ENCODE assay signal across 22 cellular contexts in the genomic region with DNA sequence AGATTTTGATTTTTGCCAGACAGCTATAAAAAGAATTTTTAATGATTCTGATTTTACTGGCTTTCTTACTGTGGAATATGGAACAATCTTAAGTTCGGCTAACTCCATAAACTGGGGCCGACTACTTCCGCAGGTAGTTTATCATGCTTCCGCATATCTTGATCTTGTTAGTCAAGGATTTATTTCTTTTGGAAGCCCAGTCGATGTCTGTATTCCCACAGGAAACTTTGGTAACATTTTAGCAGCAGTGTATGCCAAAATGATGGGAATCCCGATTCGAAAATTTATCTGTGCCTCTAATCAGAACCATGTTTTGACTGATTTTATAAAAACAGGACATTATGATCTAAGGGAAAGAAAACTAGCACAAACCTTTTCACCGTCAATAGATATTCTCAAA. TPM values are rescaled to one million over a fixed set of nuclear protein-coding genes. Genes with fewer than 3 reads are reported as not detected.
DNase-seq lines count a peak whose midpoint lies in the region; ATAC-seq and TF ChIP-seq lines count a peak whose summit lies in the region.
"Had no signal": no experiment of that assay in that cellular context is flagged by ENCODE, and none has a peak within 500 bp of the region (broad histone marks: within the 10 kb centered on the region; RNA-seq: fewer than 3 reads in every experiment).

No MANE protein-coding gene starts in this region.

- no peak overlapping the region for H3K27ac Mint-ChIP-seq in Caco-2 (ENCODE audit: unreplicated experiment)
- H3K27ac Mint-ChIP-seq: CD4-positive, CD25-positive, alpha-beta regulatory T cell had no signal

- no peaks in the 10 kb centered on the region for H3K27me3 ChIP-seq in Caco-2 (replicated peaks; ENCODE audit: control insufficient read depth, insufficient read depth, low read length)
- no peaks in the 10 kb centered on the region for H3K27me3 ChIP-seq in osteoblast (ENCODE audit: insufficient read depth, low read length)
- H3K27me3 ChIP-seq: BLaER1, MG63, SJSA1 had no signal

- H3K36me3 ChIP-seq in Caco-2 (ENCODE audit: control insufficient read depth, insufficient read depth, low read length), result no peaks in the 10 kb centered on the region
- H3K36me3 ChIP-seq in osteoblast (ENCODE audit: insufficient read depth, low read length), result no peaks in the 10 kb centered on the region
- H3K36me3 ChIP-seq: BLaER1, MG63, SJSA1 had no signal

- no peaks in the 10 kb centered on the region for H3K4me1 ChIP-seq in Caco-2
- H3K4me1 ChIP-seq in osteoblast (ENCODE audit: insufficient read depth, low read length), result peaks cover 15% of the 10 kb centered on the region
- H3K4me1 ChIP-seq: BLaER1, SJSA1 had no signal

- no peaks in the 10 kb centered on the region for H4K20me1 ChIP-seq in osteoblast (ENCODE audit: insufficient read depth, low read length)
- H4K20me1 ChIP-seq: BLaER1 had no signal

- H3K4me1 Mint-ChIP-seq in Caco-2 (ENCODE audit: low read depth, unreplicated experiment), result no peaks in the 10 kb centered on the region

- no peak overlapping the region for H3K27ac ChIP-seq in osteoblast (ENCODE audit: low read depth, low read length)
- H3K27ac ChIP-seq: BLaER1, SJSA1 had no signal

- H3K9me3 Mint-ChIP-seq in Caco-2 (ENCODE audit: unreplicated experiment), result no peaks in the 10 kb centered on the region
- H3K9me3 Mint-ChIP-seq: CD4-positive, CD25-positive, alpha-beta regulatory T cell had no signal

- POLR2A ChIA-PET in Caco-2 (lab: Charles Lee), result no interaction called here

- no peaks in the 10 kb centered on the region for H3K27me3 Mint-ChIP-seq in Caco-2 (ENCODE audit: insufficient read depth, unreplicated experiment)
- H3K27me3 Mint-ChIP-seq: CD4-positive, CD25-positive, alpha-beta regulatory T cell had no signal

- TSS peak; percentile 8 for BruUV-seq in Caco-2 (replicated peaks; lab: Mats Ljungman, UMichigan)

- H3K4me3 Mint-ChIP-seq in Caco-2 (ENCODE audit: unreplicated experiment), result no peak overlapping the region
- H3K4me3 Mint-ChIP-seq: CD4-positive, CD25-positive, alpha-beta regulatory T cell had no signal

- ATAC-seq in GM21367 (IDR thresholded peaks at IDR 0.05; ENCODE audit: unreplicated experiment), result no peak
- ATAC-seq in HG03520 (IDR thresholded peaks at IDR 0.05; ENCODE audit: unreplicated experiment), result no peak
- ATAC-seq: K562 had no signal

- no peak for TF ChIP-seq CTCF in AG09309 (IDR thresholded peaks at IDR 0.05; ENCODE audit: control insufficient read depth, insufficient read depth, low read depth, low read length, missing control alignments)
- TF ChIP-seq CTCF in Caco-2 (IDR thresholded peaks at IDR 0.05; ENCODE audit: insufficient read depth in 1 of 2, low read depth in 1 of 2, low read length in 1 of 2, severe bottlenecking in 1 of 2, unreplicated experiment in 1 of 2), result no peak
- TF ChIP-seq CTCF in osteoblast (IDR thresholded peaks at IDR 0.05; ENCODE audit: extremely low read depth, low read depth, low read length), result no peak

- H3K4me3 ChIP-seq in AG09309 (ENCODE audit: control insufficient read depth, low read depth, low read length) (no peak overlapping the region), Caco-2 (ENCODE audit: low read depth, low read length) (no peak overlapping the region), osteoblast (ENCODE audit: insufficient read depth, low read length) (no peak overlapping the region)
- H3K4me3 ChIP-seq: BLaER1, K562, MG63, SJSA1 had no signal

- intact Hi-C loops in Caco-2 (cut with micrococcal nuclease; ENCODE audit: unreplicated experiment), result no loop called here

- no peaks in the 10 kb centered on the region for H3K9me3 ChIP-seq in Caco-2
- H3K9me3 ChIP-seq in osteoblast (ENCODE audit: low read depth, low read length), result no peaks in the 10 kb centered on the region
- H3K9me3 ChIP-seq: BLaER1, MG63, SJSA1 had no signal

- H3K79me2 ChIP-seq in osteoblast (ENCODE audit: insufficient read depth, low read length), result no peaks in the 10 kb centered on the region

- no peaks in the 10 kb centered on the region for H3K36me3 Mint-ChIP-seq in Caco-2 (ENCODE audit: insufficient read depth, unreplicated experiment)

- peak overlapping the region; percentile 25 for H3K4me2 ChIP-seq in osteoblast (ENCODE audit: insufficient read depth, low read length)
- H3K4me2 ChIP-seq: BLaER1 had no signal

- no peak overlapping the region for H2AFZ ChIP-seq in osteoblast (ENCODE audit: low read length)

- DNase-seq in AG09309 (ENCODE audit: low read depth) (peak; percentile 66), Caco-2 (no peak), dermis blood vessel endothelial cell (peak; percentile 40), osteoblast (ENCODE audit: insufficient read length, low spot score, missing footprints) (no peak), A172 (ENCODE audit: low spot score) (no peak), HUDEP-2 (lab: John Stamatoyannopoulos, UW; ENCODE audit: unreplicated experiment in 76 of 76) (no peak)
- DNase-seq: ACHN; CD4-positive, CD25-positive, alpha-beta regulatory T cell; Kasumi-1; MG63; NCI-H146; NCI-H1930; NCI-H2107; NCI-H446; NCI-H526; Right ventricle myocardium superior; RPMI8226 had no signal

- CTCF ChIA-PET in Caco-2 (lab: Charles Lee), result interaction anchor here (1.7 kb wide), 1 partner anchor 57 kb away, joined by 7 read pairs; no protein-coding TSS in a partner anchor

RNA-seq across cellular contexts. Expression of gene THNSL1, which starts 8.1 kb away (rescaled TPM):
- 6.3 and 6.8 TPM in 2 replicates for total RNA-seq in Caco-2 (2022)
- 2.9 and 4.3 TPM in 2 replicates for total RNA-seq in dermis blood vessel endothelial cell
- 2.9 and 3.2 TPM in 2 replicates for total RNA-seq in osteoblast
- 5.1 and 5.5 TPM in 2 replicates for total RNA-seq in A172 (2014; rRNA removed; shearing (Covaris generic))

RNA-seq across cellular contexts. Expression of gene ENKUR, which starts 8.6 kb away (rescaled TPM):
- 0.72 and 0.77 TPM in 2 replicates for total RNA-seq in Caco-2 (2022)
- 0.09 and 0.17 TPM in 2 replicates for total RNA-seq in dermis blood vessel endothelial cell
- 0.59 TPM in 1 of 2 replicates, not detected in the other for total RNA-seq in osteoblast
- not detected in 2 replicates for total RNA-seq in A172 (2014; rRNA removed; shearing (Covaris generic))
- total RNA-seq: Right ventricle myocardium superior, SJSA1 had no signal

Comparison
In these comparisons a context has a peak if more than half of its experiments do, and no peak if none do; other contexts are left out.
1. DNase-seq: peak in AG09309 (single experiment) and dermis blood vessel endothelial cell (single experiment); none in Caco-2 (0 of 2), osteoblast (single experiment), A172 (single experiment) and HUDEP-2 (0 of 76).